ENCODE assay signal across 18 cellular contexts in genomic region chr11:6630632-6631291, GRCh38. TPM values are rescaled to one million over a fixed set of nuclear protein-coding genes. Genes with fewer than 3 reads are reported as not detected.
DNase-seq lines count a peak whose midpoint lies in the region; ATAC-seq, FAIRE-seq and TF ChIP-seq lines count a peak whose summit lies in the region.
"Had no signal": no experiment of that assay in that cellular context is flagged by ENCODE, and none has a peak within 500 bp of the region (broad histone marks: within the 10 kb centered on the region; RNA-seq: fewer than 3 reads in every experiment).

No MANE protein-coding gene starts in this region.

- H3K27me3 ChIP-seq in K562 (ENCODE audit: control insufficient read depth in 2 of 2, insufficient read depth in 2 of 2, low read length in 2 of 2) (peaks cover 3 to 14% of the 10 kb centered on the region in 2 experiments; a peak in 3 of 5 replicates), smooth muscle cell (ENCODE audit: low read depth) (no peaks in the 10 kb centered on the region), BE2C (no peaks in the 10 kb centered on the region)
- H3K27me3 ChIP-seq: ascending aorta; BLaER1 treated with 17β-estradiol and CSF1 and Interleukin-3, amounts not matched to agents 10 nM and 100 nM; esophagus muscularis mucosa; heart right ventricle had no signal

- WGBS in K562 (ENCODE audit: insufficient coverage, low coverage, missing lambda C conversion rate): 70% methylated on average over 20 of the region's 28 CpGs
- 59% methylated on average over 28 of the region's 28 CpGs for WGBS in smooth muscle cell (ENCODE audit: low lambda C conversion rate)

- TF ChIP-seq POLR2A in K562 (conservative IDR thresholded peaks at IDR 0.05): no peak

- POLR2A ChIA-PET in K562 (lab: Yijun Ruan, JAX): interaction anchor here (1.2 to 2.7 kb wide), 3 partner anchors 11 to 19 kb away, joined by 3 to 13 read pairs (median 4); partner anchors contain the start of gene TPP1

- TF ChIP-seq CTCF in K562 (IDR thresholded peaks at IDR 0.05 in 2 of 3, conservative IDR thresholded peaks at IDR 0.05 in 1 of 3; ENCODE audit: insufficient read depth in 2 of 3, low read depth in 1 of 3, low read length in 3 of 3) (no peak), smooth muscle cell (IDR thresholded peaks at IDR 0.05; ENCODE audit: borderline replicate concordance, insufficient read depth, poor library complexity, severe bottlenecking) (no peak), BE2C (IDR thresholded peaks at IDR 0.05; ENCODE audit: low read depth, low read length) (no peak)

- DNase-seq in NCI-H1105 (lab: John Stamatoyannopoulos, UW) (peak; percentile 18), NCI-H1105 treated with DMSO at 0.1 percent for 48 hours (lab: John Stamatoyannopoulos, UW) (no peak), K562 (ENCODE audit: extremely low read depth in 1 of 4, low spot score in 3 of 4) (no peak), iPS-NIHi7 (ENCODE audit: extremely low spot score) (peak; percentile 45), smooth muscle cell (lab: John Stamatoyannopoulos, UW; ENCODE audit: unreplicated experiment) (no peak), BE2C (no peak)
- no peak for DNase-seq in activated naive CD4-positive, alpha-beta T cell treated with anti-CD3 and anti-CD28 coated beads, Interleukin-2, amount 10 ng/mL, durations not matched to agents 7 days and 5 days
- DNase-seq: 8988T; activated CD8-positive, alpha-beta memory T cell treated with anti-CD3 and anti-CD28 coated beads for 24 hours; cortex of kidney; DND-41; heart right ventricle had no signal

- no peak for FAIRE-seq in K562 (lab: Jason Lieb, UNC)

- BruUV-seq in K562 (replicated peaks; lab: Mats Ljungman, UMichigan): no TSS peak

- H4K20me1 ChIP-seq in K562 (replicated peaks; ENCODE audit: control insufficient read depth, insufficient read depth, low read length) (no peaks in the 10 kb centered on the region), smooth muscle cell (ENCODE audit: low read depth) (peaks cover 15% of the 10 kb centered on the region)
- H4K20me1 ChIP-seq: BLaER1 treated with 17β-estradiol and CSF1 and Interleukin-3, amounts not matched to agents 10 nM and 100 nM had no signal

- H3K4me1 Mint-ChIP-seq in activated naive CD4-positive, alpha-beta T cell treated with anti-CD3 and anti-CD28 coated beads, Interleukin-2, amount 10 ng/mL, durations not matched to agents 7 days and 5 days: peaks cover 24% of the 10 kb centered on the region

- H3K4me2 ChIP-seq in K562 (ENCODE audit: insufficient read depth, low read length): no peak overlapping the region
- peak overlapping the region; percentile 59 for H3K4me2 ChIP-seq in smooth muscle cell
- H3K4me2 ChIP-seq: BLaER1 treated with 17β-estradiol and CSF1 and Interleukin-3, amounts not matched to agents 10 nM and 100 nM had no signal

- no peaks in the 10 kb centered on the region for H3K27me3 Mint-ChIP-seq in activated naive CD4-positive, alpha-beta T cell treated with anti-CD3 and anti-CD28 coated beads, Interleukin-2, amount 10 ng/mL, durations not matched to agents 7 days and 5 days

- no peaks in the 10 kb centered on the region for H3K79me2 ChIP-seq in K562 (ENCODE audit: control insufficient read depth, insufficient read depth, low read length)
- no peaks in the 10 kb centered on the region for H3K79me2 ChIP-seq in smooth muscle cell (ENCODE audit: low read depth)

- in situ Hi-C loops in K562 (cut with MboI): no loop called here

- no peak overlapping the region for H3K27ac Mint-ChIP-seq in activated naive CD4-positive, alpha-beta T cell treated with anti-CD3 and anti-CD28 coated beads, Interleukin-2, amount 10 ng/mL, durations not matched to agents 7 days and 5 days
- H3K27ac Mint-ChIP-seq: stimulated activated effector memory CD8-positive, alpha-beta T cell treated with anti-CD3 and anti-CD28 coated beads, Interleukin-12 subunit alpha, Interleukin-12 subunit beta, amount 100 ng/mL, for 72 hours had no signal

- no peak for ATAC-seq in K562
- ATAC-seq in GM19467 (IDR thresholded peaks at IDR 0.05; ENCODE audit: unreplicated experiment): no peak
- ATAC-seq: heart right ventricle; stimulated activated effector memory CD8-positive, alpha-beta T cell treated with anti-CD3 and anti-CD28 coated beads, Interleukin-12 subunit alpha, Interleukin-12 subunit beta, amount 100 ng/mL, for 72 hours had no signal

- peaks cover 8 to 21% of the 10 kb centered on the region in 2 experiments for H3K4me1 ChIP-seq in K562 (replicated peaks in 1 of 2; ENCODE audit: control insufficient read depth in 2 of 2, insufficient read depth in 2 of 2, low read length in 2 of 2)
- no peaks in the 10 kb centered on the region for H3K4me1 ChIP-seq in smooth muscle cell (ENCODE audit: low read depth)
- no peaks in the 10 kb centered on the region for H3K4me1 ChIP-seq in BE2C

- no peaks in the 10 kb centered on the region for H3K9me1 ChIP-seq in K562 (ENCODE audit: control insufficient read depth, insufficient read depth, low read length)

- no peaks in the 10 kb centered on the region for H3K36me3 Mint-ChIP-seq in activated naive CD4-positive, alpha-beta T cell treated with anti-CD3 and anti-CD28 coated beads, Interleukin-2, amount 10 ng/mL, durations not matched to agents 7 days and 5 days
- H3K36me3 Mint-ChIP-seq: stimulated activated effector memory CD8-positive, alpha-beta T cell treated with anti-CD3 and anti-CD28 coated beads, Interleukin-12 subunit alpha, Interleukin-12 subunit beta, amount 100 ng/mL, for 72 hours had no signal

- H3K27ac ChIP-seq in K562 (ENCODE audit: extremely low read depth, low read depth, low read length) (no peak overlapping the region), smooth muscle cell (ENCODE audit: low read depth) (no peak overlapping the region)
- H3K27ac ChIP-seq: ascending aorta; BLaER1 treated with 17β-estradiol and CSF1 and Interleukin-3, amounts not matched to agents 10 nM and 100 nM; esophagus muscularis mucosa; heart right ventricle; skin epidermis had no signal

- CTCF ChIA-PET in K562 (lab: Yijun Ruan, JAX; ENCODE audit: low intra/inter-chr PET ratio): no interaction called here
- CTCF ChIA-PET in activated naive CD4-positive, alpha-beta T cell treated with anti-CD3 and anti-CD28 coated beads, Interleukin-2, amount 10 ng/mL, durations not matched to agents 7 days and 5 days (lab: Charles Lee): interaction anchor here (0.8 kb wide), 1 partner anchor 26 kb away, joined by 3 read pairs; no protein-coding TSS in a partner anchor

- H3K36me3 ChIP-seq in K562 (ENCODE audit: control insufficient read depth, insufficient read depth, low read length) (no peaks in the 10 kb centered on the region), smooth muscle cell (ENCODE audit: low read depth) (no peaks in the 10 kb centered on the region), BE2C (no peaks in the 10 kb centered on the region)

- no peaks in the 10 kb centered on the region for H3F3A ChIP-seq in smooth muscle cell (ENCODE audit: low read depth)

- H3K9me3 Mint-ChIP-seq in activated naive CD4-positive, alpha-beta T cell treated with anti-CD3 and anti-CD28 coated beads, Interleukin-2, amount 10 ng/mL, durations not matched to agents 7 days and 5 days: no peaks in the 10 kb centered on the region
- H3K9me3 Mint-ChIP-seq: stimulated activated effector memory CD8-positive, alpha-beta T cell treated with anti-CD3 and anti-CD28 coated beads, Interleukin-12 subunit alpha, Interleukin-12 subunit beta, amount 100 ng/mL, for 72 hours had no signal

- H3K9me3 ChIP-seq in K562 (replicated peaks; ENCODE audit: control insufficient read depth, insufficient read depth, low read depth, low read length): no peaks in the 10 kb centered on the region
- H3K9me3 ChIP-seq in smooth muscle cell (replicated peaks; ENCODE audit: low read depth): no peaks in the 10 kb centered on the region
- H3K9me3 ChIP-seq in BE2C: no peaks in the 10 kb centered on the region
- H3K9me3 ChIP-seq: ascending aorta; BLaER1 treated with 17β-estradiol and CSF1 and Interleukin-3, amounts not matched to agents 10 nM and 100 nM; esophagus muscularis mucosa; heart right ventricle had no signal

- TF ChIP-seq EP300 in K562 (IDR thresholded peaks at IDR 0.05; ENCODE audit: low read length): no peak

- intact Hi-C loops in K562 (cut with micrococcal nuclease): loop anchor here (10.0 kb wide), 1 partner anchor 256 kb away; no protein-coding TSS in a partner anchor

- no peak overlapping the region for H2AFZ ChIP-seq in K562 (ENCODE audit: low read depth, low read length)
- no peak overlapping the region for H2AFZ ChIP-seq in smooth muscle cell (ENCODE audit: low read depth)

- no peak for TF ChIP-seq RAD21 in K562 (CRISPR knock-in tag; conservative IDR thresholded peaks at IDR 0.05 in 1 of 2, IDR thresholded peaks at IDR 0.05 in 1 of 2)

- no peak overlapping the region for H3K9ac ChIP-seq in K562 (ENCODE audit: insufficient read depth in 1 of 2, low read depth in 2 of 2, low read length in 2 of 2)
- no peak overlapping the region for H3K9ac ChIP-seq in smooth muscle cell (ENCODE audit: low read depth)
- H3K9ac ChIP-seq: BLaER1 treated with 17β-estradiol and CSF1 and Interleukin-3, amounts not matched to agents 10 nM and 100 nM had no signal

- H3K4me3 Mint-ChIP-seq in activated naive CD4-positive, alpha-beta T cell treated with anti-CD3 and anti-CD28 coated beads, Interleukin-2, amount 10 ng/mL, durations not matched to agents 7 days and 5 days: no peak overlapping the region
- H3K4me3 Mint-ChIP-seq: stimulated activated effector memory CD8-positive, alpha-beta T cell treated with anti-CD3 and anti-CD28 coated beads, Interleukin-12 subunit alpha, Interleukin-12 subunit beta, amount 100 ng/mL, for 72 hours had no signal

- H3K4me3 ChIP-seq in K562 (no peak overlapping the region), smooth muscle cell (no peak overlapping the region), BE2C (ENCODE audit: low read depth, low read length) (no peak overlapping the region)
- H3K4me3 ChIP-seq: ascending aorta; BLaER1 treated with 17β-estradiol and CSF1 and Interleukin-3, amounts not matched to agents 10 nM and 100 nM; esophagus muscularis mucosa; heart right ventricle had no signal

RNA-seq across cellular contexts. Expression of gene TPP1, which starts 11.5 kb away (rescaled TPM):
- total RNA-seq in K562 (2011; cell fraction: chromatin; rRNA removed; ENCODE audit: low replicate concordance): 85.5 and 108 TPM in 2 replicates
- total RNA-seq in K562 (2011; cell fraction: nucleolus; rRNA removed): 98.2 and 104 TPM in 2 replicates
- total RNA-seq in K562 (2011; cell fraction: nucleoplasm; rRNA removed): 118 and 162 TPM in 2 replicates
- total RNA-seq in K562 (2014; rRNA removed): 11.9 and 16.6 TPM in 2 replicates
- total RNA-seq in K562 (2014; rRNA removed; fragmentation: Illumina TruSeq; extraction: Trizol): 7.5 TPM in 2 replicates
- total RNA-seq in K562 (2015; rRNA removed; fragmentation: Illumina TruSeq; extraction: Trizol): 15.0 and 16.3 TPM in 2 replicates
- total RNA-seq in K562 (2021): 45.5 and 50.2 TPM in 2 replicates
- polyA plus RNA-seq in K562 (2011; rRNA removed): 29.4 and 54.6 TPM in 2 replicates
- polyA plus RNA-seq in K562 (2011; cell fraction: cytosol; rRNA removed): 35.7 and 56.0 TPM in 2 replicates
- polyA plus RNA-seq in K562 (2011; cell fraction: nucleus; rRNA removed): 88.3 and 109 TPM in 2 replicates
- polyA plus RNA-seq in K562 (2012): 62.0 and 173 TPM in 2 replicates
- 59.9 and 75.8 TPM in 2 replicates for polyA plus RNA-seq in K562 (2014; fragmentation: Illumina TruSeq; extraction: Trizol)
- 10 to 100 TPM in 1 of 2 experiments, 1 to 10 TPM in 1; 9.4 to 15.7 TPM for polyA plus RNA-seq in K562 (2014; fragmentation: Nextera tagmentation; extraction: Ambion mirVana)
- polyA plus RNA-seq in K562 (2014; rRNA removed): 25.8 and 38.7 TPM in 2 replicates
- 27.0 and 40.7 TPM in 2 replicates for polyA minus RNA-seq in K562 (2011; rRNA and poly(A)+ RNA removed)
- 42.1 and 45.9 TPM in 2 replicates for polyA minus RNA-seq in K562 (2011; cell fraction: cytosol; rRNA and poly(A)+ RNA removed)
- 22.3 and 26.4 TPM in 2 replicates for polyA minus RNA-seq in K562 (2011; cell fraction: nucleus; rRNA and poly(A)+ RNA removed)
- 21.6 and 37.3 TPM in 2 replicates for total RNA-seq in smooth muscle cell
- polyA plus RNA-seq in smooth muscle cell: 54.1 and 55.4 TPM in 2 replicates
- polyA plus RNA-seq in BE2C (2012; ENCODE audit: insufficient read depth, insufficient read length, low read depth): 27.2 TPM

RNA-seq across cellular contexts. Expression of gene TAF10, which starts 18.7 kb away (rescaled TPM):
- total RNA-seq in K562 (2011; cell fraction: chromatin; rRNA removed; ENCODE audit: low replicate concordance): 41.3 and 76.7 TPM in 2 replicates
- 44.1 and 46.0 TPM in 2 replicates for total RNA-seq in K562 (2011; cell fraction: nucleolus; rRNA removed)
- total RNA-seq in K562 (2011; cell fraction: nucleoplasm; rRNA removed): 51.3 and 101 TPM in 2 replicates
- total RNA-seq in K562 (2014; rRNA removed) (131 and 181 TPM in 2 replicates), K562 (2014; rRNA removed; fragmentation: Illumina TruSeq; extraction: Trizol) (78.6 and 96.2 TPM in 2 replicates), K562 (2015; rRNA removed; fragmentation: Illumina TruSeq; extraction: Trizol) (89.5 and 105 TPM in 2 replicates), K562 (2021) (153 and 154 TPM in 2 replicates), smooth muscle cell (67.9 and 83.3 TPM in 2 replicates)
- polyA plus RNA-seq in K562 (2011; rRNA removed) (166 and 197 TPM in 2 replicates), K562 (2014; fragmentation: Illumina TruSeq; extraction: Trizol) (120 and 148 TPM in 2 replicates), K562 (2014; fragmentation: Nextera tagmentation; extraction: Ambion mirVana) (10 to 100 TPM; 19.5 to 28.2 TPM), K562 (2014; rRNA removed) (121 and 186 TPM in 2 replicates), smooth muscle cell (373 and 378 TPM in 2 replicates)
- polyA plus RNA-seq in K562 (2011; cell fraction: cytosol; rRNA removed): 173 and 272 TPM in 2 replicates
- 214 and 295 TPM in 2 replicates for polyA plus RNA-seq in K562 (2011; cell fraction: nucleus; rRNA removed)
- polyA plus RNA-seq in K562 (2012): 232 and 237 TPM in 2 replicates
- 36.3 and 56.6 TPM in 2 replicates for polyA minus RNA-seq in K562 (2011; rRNA and poly(A)+ RNA removed)
- 49.1 and 55.1 TPM in 2 replicates for polyA minus RNA-seq in K562 (2011; cell fraction: cytosol; rRNA and poly(A)+ RNA removed)
- polyA minus RNA-seq in K562 (2011; cell fraction: nucleus; rRNA and poly(A)+ RNA removed): 25.6 and 30.0 TPM in 2 replicates
- 218 TPM for polyA plus RNA-seq in BE2C (2012; ENCODE audit: insufficient read depth, insufficient read length, low read depth)

RNA-seq across cellular contexts. Expression of gene DCHS1, which starts 24.8 kb away (rescaled TPM):
- total RNA-seq in K562 (2011; cell fraction: chromatin; rRNA removed; ENCODE audit: low replicate concordance): 0.79 and 2.3 TPM in 2 replicates
- total RNA-seq in K562 (2011; cell fraction: nucleolus; rRNA removed): 1.4 and 1.5 TPM in 2 replicates
- total RNA-seq in K562 (2011; cell fraction: nucleoplasm; rRNA removed): 0.81 and 0.92 TPM in 2 replicates
- total RNA-seq in K562 (2014; rRNA removed) (0.09 and 0.20 TPM in 2 replicates), K562 (2014; rRNA removed; fragmentation: Illumina TruSeq; extraction: Trizol) (0.04 and 0.06 TPM in 2 replicates), K562 (2015; rRNA removed; fragmentation: Illumina TruSeq; extraction: Trizol) (0.14 and 0.19 TPM in 2 replicates), K562 (2021) (0.45 and 0.49 TPM in 2 replicates), smooth muscle cell (25.1 and 34.2 TPM in 2 replicates)
- polyA plus RNA-seq in K562 (2011; rRNA removed) (0.08 and 0.23 TPM in 2 replicates), K562 (2014; fragmentation: Illumina TruSeq; extraction: Trizol) (0.17 and 0.18 TPM in 2 replicates), K562 (2014; fragmentation: Nextera tagmentation; extraction: Ambion mirVana) (not detected), K562 (2014; rRNA removed) (under 0.01 and 0.19 TPM in 2 replicates), smooth muscle cell (21.0 and 24.5 TPM in 2 replicates)
- 0.12 and 0.16 TPM in 2 replicates for polyA plus RNA-seq in K562 (2011; cell fraction: cytosol; rRNA removed)
- 0.74 and 1.4 TPM in 2 replicates for polyA plus RNA-seq in K562 (2011; cell fraction: nucleus; rRNA removed)
- polyA plus RNA-seq in K562 (2012): 0.27 and 0.53 TPM in 2 replicates
- polyA minus RNA-seq in K562 (2011; rRNA and poly(A)+ RNA removed): 0.18 and 0.21 TPM in 2 replicates
- 0.48 and 0.91 TPM in 2 replicates for polyA minus RNA-seq in K562 (2011; cell fraction: cytosol; rRNA and poly(A)+ RNA removed)
- polyA minus RNA-seq in K562 (2011; cell fraction: nucleus; rRNA and poly(A)+ RNA removed): 0.54 and 0.78 TPM in 2 replicates
- 9.6 TPM for polyA plus RNA-seq in BE2C (2012; ENCODE audit: insufficient read depth, insufficient read length, low read depth)

RNA-seq across cellular contexts. Expression of gene ILK, which starts 27.2 kb away (rescaled TPM):
- total RNA-seq in K562 (2011; cell fraction: chromatin; rRNA removed; ENCODE audit: low replicate concordance): 143 and 177 TPM in 2 replicates
- 86.9 and 104 TPM in 2 replicates for total RNA-seq in K562 (2011; cell fraction: nucleolus; rRNA removed)
- total RNA-seq in K562 (2011; cell fraction: nucleoplasm; rRNA removed): 98.0 and 109 TPM in 2 replicates
- 43.3 and 54.7 TPM in 2 replicates for total RNA-seq in K562 (2014; rRNA removed)
- total RNA-seq in K562 (2014; rRNA removed; fragmentation: Illumina TruSeq; extraction: Trizol): 47.0 and 50.4 TPM in 2 replicates
- total RNA-seq in K562 (2015; rRNA removed; fragmentation: Illumina TruSeq; extraction: Trizol): 57.3 and 59.0 TPM in 2 replicates
- 57.9 and 58.9 TPM in 2 replicates for total RNA-seq in K562 (2021)
- 95.9 and 108 TPM in 2 replicates for polyA plus RNA-seq in K562 (2011; rRNA removed)
- polyA plus RNA-seq in K562 (2011; cell fraction: cytosol; rRNA removed): 106 and 115 TPM in 2 replicates
- 190 and 247 TPM in 2 replicates for polyA plus RNA-seq in K562 (2011; cell fraction: nucleus; rRNA removed)
- 56.9 and 91.3 TPM in 2 replicates for polyA plus RNA-seq in K562 (2012)
- 83.6 and 86.9 TPM in 2 replicates for polyA plus RNA-seq in K562 (2014; fragmentation: Illumina TruSeq; extraction: Trizol)
- polyA plus RNA-seq in K562 (2014; fragmentation: Nextera tagmentation; extraction: Ambion mirVana): 10 to 100 TPM; 49.3 to 85.1 TPM
- polyA plus RNA-seq in K562 (2014; rRNA removed): 54.5 and 57.3 TPM in 2 replicates
- 81.2 and 84.6 TPM in 2 replicates for polyA minus RNA-seq in K562 (2011; rRNA and poly(A)+ RNA removed)
- 31.6 and 38.1 TPM in 2 replicates for polyA minus RNA-seq in K562 (2011; cell fraction: cytosol; rRNA and poly(A)+ RNA removed)
- 49.8 and 82.9 TPM in 2 replicates for polyA minus RNA-seq in K562 (2011; cell fraction: nucleus; rRNA and poly(A)+ RNA removed)
- total RNA-seq in smooth muscle cell: 138 and 166 TPM in 2 replicates
- polyA plus RNA-seq in smooth muscle cell: 236 and 238 TPM in 2 replicates
- 155 TPM for polyA plus RNA-seq in BE2C (2012; ENCODE audit: insufficient read depth, insufficient read length, low read depth)

RNA-seq across cellular contexts. Expression of gene RRP8, which starts 27.3 kb away (rescaled TPM):
- 45.2 and 53.8 TPM in 2 replicates for total RNA-seq in K562 (2011; cell fraction: chromatin; rRNA removed; ENCODE audit: low replicate concordance)
- total RNA-seq in K562 (2011; cell fraction: nucleolus; rRNA removed): 28.2 and 28.5 TPM in 2 replicates
- 33.8 and 40.3 TPM in 2 replicates for total RNA-seq in K562 (2011; cell fraction: nucleoplasm; rRNA removed)
- total RNA-seq in K562 (2014; rRNA removed): 27.9 and 47.5 TPM in 2 replicates
- 33.5 and 37.0 TPM in 2 replicates for total RNA-seq in K562 (2014; rRNA removed; fragmentation: Illumina TruSeq; extraction: Trizol)
- 31.5 and 32.6 TPM in 2 replicates for total RNA-seq in K562 (2015; rRNA removed; fragmentation: Illumina TruSeq; extraction: Trizol)
- 41.0 and 47.2 TPM in 2 replicates for total RNA-seq in K562 (2021)
- 28.1 and 29.8 TPM in 2 replicates for polyA plus RNA-seq in K562 (2011; rRNA removed)
- polyA plus RNA-seq in K562 (2011; cell fraction: cytosol; rRNA removed): 10.9 and 15.1 TPM in 2 replicates
- polyA plus RNA-seq in K562 (2011; cell fraction: nucleus; rRNA removed): 30.2 and 30.7 TPM in 2 replicates
- 22.8 and 24.8 TPM in 2 replicates for polyA plus RNA-seq in K562 (2012)
- polyA plus RNA-seq in K562 (2014; fragmentation: Illumina TruSeq; extraction: Trizol): 34.6 and 47.3 TPM in 2 replicates
- 10 to 100 TPM in 1 of 2 experiments, 1 to 10 TPM in 1; 5.7 to 11.4 TPM for polyA plus RNA-seq in K562 (2014; fragmentation: Nextera tagmentation; extraction: Ambion mirVana)
- 26.1 and 33.4 TPM in 2 replicates for polyA plus RNA-seq in K562 (2014; rRNA removed)
- 19.2 and 20.6 TPM in 2 replicates for polyA minus RNA-seq in K562 (2011; rRNA and poly(A)+ RNA removed)
- polyA minus RNA-seq in K562 (2011; cell fraction: cytosol; rRNA and poly(A)+ RNA removed): 8.9 and 17.8 TPM in 2 replicates
- 29.8 and 39.9 TPM in 2 replicates for polyA minus RNA-seq in K562 (2011; cell fraction: nucleus; rRNA and poly(A)+ RNA removed)
- 10.2 and 13.5 TPM in 2 replicates for total RNA-seq in smooth muscle cell
- polyA plus RNA-seq in smooth muscle cell: 23.5 and 24.9 TPM in 2 replicates
- 30.2 TPM for polyA plus RNA-seq in BE2C (2012; ENCODE audit: insufficient read depth, insufficient read length, low read depth)

Comparison
In these comparisons a context has a peak if more than half of its experiments do, and no peak if none do; other contexts are left out.
1. DNase-seq: peak in NCI-H1105 (single experiment) and iPS-NIHi7 (single experiment); none in NCI-H1105 treated with DMSO at 0.1 percent for 48 hours (single experiment), K562 (0 of 4), smooth muscle cell (single experiment), activated naive CD4-positive, alpha-beta T cell treated with anti-CD3 and anti-CD28 coated beads, Interleukin-2, amount 10 ng/mL, durations not matched to agents 7 days and 5 days (single experiment) and BE2C (single experiment).